Comparison of ENCODE assay signal across 8 cellular contexts in the genomic region with DNA sequence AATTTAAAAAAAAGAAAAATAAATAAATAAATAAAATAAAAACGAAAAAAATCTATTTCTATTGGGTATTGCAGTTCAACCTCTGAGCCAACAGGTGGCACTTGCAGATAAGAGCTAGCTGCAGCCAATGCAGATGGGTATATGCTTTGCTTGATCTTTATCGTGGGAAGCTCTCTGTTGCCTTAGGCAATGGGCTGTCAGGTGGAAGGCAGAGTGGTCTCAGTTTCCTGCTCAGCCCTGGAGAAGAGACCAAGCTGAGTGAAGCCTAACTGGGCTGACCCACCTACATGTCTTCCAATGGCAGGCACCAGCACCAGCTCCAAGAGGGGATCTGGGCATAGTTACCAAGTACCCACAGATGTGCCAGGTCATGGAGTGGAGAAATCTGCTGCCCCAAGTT.
DNase-seq lines count a peak whose midpoint lies in the region; ATAC-seq and TF ChIP-seq lines count a peak whose summit lies in the region.

No MANE protein-coding gene starts in this region.

- peaks cover 5% of the 10 kb centered on the region for H3K4me1 Mint-ChIP-seq in CD8-positive, alpha-beta T cell (ENCODE audit: low read depth)

- CTCF ChIA-PET in CD8-positive, alpha-beta T cell (lab: Charles Lee): interaction anchor here (0.9 to 1.5 kb wide), 2 partner anchors 10 to 444 kb away, joined by 3 to 7 read pairs; no protein-coding TSS in a partner anchor

- peaks cover 13% of the 10 kb centered on the region for H3K36me3 Mint-ChIP-seq in CD8-positive, alpha-beta T cell

- H3K9me3 ChIP-seq in CD8-positive, alpha-beta T cell (ENCODE audit: low read length): no peaks in the 10 kb centered on the region
- H3K9me3 ChIP-seq in HAP-1: no peaks in the 10 kb centered on the region

- no peak overlapping the region for H3K27ac Mint-ChIP-seq in CD8-positive, alpha-beta T cell

- POLR2A ChIA-PET in CD8-positive, alpha-beta T cell (lab: Charles Lee): no interaction called here

- peak; percentile 40 for TF ChIP-seq CTCF in CD8-positive, alpha-beta T cell (IDR thresholded peaks at IDR 0.05)

- intact Hi-C loops in CD8-positive, alpha-beta T cell (cut with DNase I, micrococcal nuclease): no loop called here

- DNase-seq in CD8-positive, alpha-beta T cell: no peak
- peak; percentile 3 to 10 for DNase-seq in HAP-1 (ENCODE audit: low spot score in 2 of 2)
- peak; percentile 40 for DNase-seq in RPMI7951 (ENCODE audit: low read depth)
- DNase-seq in germinal center (ENCODE audit: low spot score): peak; percentile 11
- no peak for DNase-seq in NCI-H1694 (lab: John Stamatoyannopoulos, UW)
- no peak for DNase-seq in COR-L47 (lab: John Stamatoyannopoulos, UW)
- no peak for DNase-seq in T1000 (lab: John Stamatoyannopoulos, UW)

- H3K4me3 ChIP-seq in CD8-positive, alpha-beta T cell (ENCODE audit: low read depth, low read length): no peak overlapping the region
- H3K4me3 ChIP-seq in HAP-1: no peak overlapping the region

- H3K27ac ChIP-seq in CD8-positive, alpha-beta T cell (ENCODE audit: low read depth, low read length): no peak overlapping the region

- H3K27me3 ChIP-seq in CD8-positive, alpha-beta T cell (ENCODE audit: insufficient read depth, low read length): no peaks in the 10 kb centered on the region
- no peaks in the 10 kb centered on the region for H3K27me3 ChIP-seq in HAP-1 (ENCODE audit: low read depth)

- H3K27me3 Mint-ChIP-seq in CD8-positive, alpha-beta T cell (ENCODE audit: low read depth): no peaks in the 10 kb centered on the region

- in situ Hi-C loops in HAP-1 (cut with MboI; ENCODE audit: low sequenced_read_pairs): no loop called here

- peaks cover 11% of the 10 kb centered on the region for H3K9me3 Mint-ChIP-seq in CD8-positive, alpha-beta T cell

- H3K36me3 ChIP-seq in CD8-positive, alpha-beta T cell (ENCODE audit: insufficient read depth, low read length): no peaks in the 10 kb centered on the region
- H3K36me3 ChIP-seq in HAP-1 (replicated peaks): no peaks in the 10 kb centered on the region

- no peaks in the 10 kb centered on the region for H3K4me1 ChIP-seq in CD8-positive, alpha-beta T cell (ENCODE audit: insufficient read depth, low read length)
- no peaks in the 10 kb centered on the region for H3K4me1 ChIP-seq in HAP-1

- peak; percentile 38 for ATAC-seq in CD8-positive, alpha-beta T cell
- ATAC-seq in GM19455 (IDR thresholded peaks at IDR 0.05; ENCODE audit: unreplicated experiment): no peak

- H3K4me3 Mint-ChIP-seq in CD8-positive, alpha-beta T cell: no peak overlapping the region

Comparison
In these comparisons a context has a peak if more than half of its experiments do, and no peak if none do; other contexts are left out.
1. DNase-seq: peak in HAP-1 (2 of 2), RPMI7951 (single experiment) and germinal center (single experiment); none in CD8-positive, alpha-beta T cell (0 of 7), NCI-H1694 (single experiment), COR-L47 (single experiment) and T1000 (single experiment).